Comparison of ENCODE assay signal across 12 cellular contexts in the genomic region with DNA sequence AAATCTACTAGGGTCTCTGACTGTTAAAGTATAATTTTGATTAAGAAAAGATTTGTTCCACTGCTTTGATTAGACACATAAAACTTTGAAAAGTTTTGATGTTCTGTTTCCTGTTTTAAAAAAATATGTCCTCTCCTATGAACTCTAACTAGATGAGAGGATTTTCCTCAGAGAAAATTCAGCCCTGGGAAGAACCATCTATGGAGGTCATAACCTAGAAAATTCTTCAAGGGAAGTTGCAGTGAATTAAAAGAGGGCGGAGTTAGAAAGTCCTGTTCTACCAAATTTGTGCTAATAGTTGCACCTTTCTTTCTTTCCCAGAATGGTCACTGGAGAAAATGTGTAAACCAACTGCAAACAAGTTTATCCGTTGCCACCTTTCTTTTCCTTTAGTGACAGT. TPM values are rescaled to one million over a fixed set of nuclear protein-coding genes. Genes with fewer than 3 reads are reported as not detected.
A peak's percentile ranks its signal among the peaks of the same experiment; 100 is the strongest.
DNase-seq lines count a peak whose midpoint lies in the region; ATAC-seq and TF ChIP-seq lines count a peak whose summit lies in the region.
"Had no signal": no experiment of that assay in that cellular context is flagged by ENCODE, and none has a peak within 500 bp of the region (broad histone marks: within the 10 kb centered on the region; RNA-seq: fewer than 3 reads in every experiment).

No MANE protein-coding gene starts in this region.

- H3K4me1 ChIP-seq in SJSA1 (replicated peaks) = peaks cover 46% of the 10 kb centered on the region
- peaks cover 21% of the 10 kb centered on the region for H3K4me1 ChIP-seq in BE2C

- no peak for DNase-seq in activated T-cell treated with anti-CD3 and anti-CD28 coated beads, Interleukin-2, amount 50 U/mL, for 72 hours
- no peak for DNase-seq in activated T-cell treated with anti-CD3 and anti-CD28 coated beads, Interleukin-2, amount 50 U/mL, for 1 hour
- DNase-seq in SJSA1 (ENCODE audit: low read depth in 1 of 2, low spot score in 2 of 2) (no peak), fibroblast of villous mesenchyme (ENCODE audit: low read depth) (peak; percentile 56), MV-4-11 (lab: John Stamatoyannopoulos, UW) (no peak), BE2C (no peak)
- no peak for DNase-seq in stimulated activated effector memory CD8-positive, alpha-beta T cell treated with anti-CD3 and anti-CD28 coated beads, Interleukin-12 subunit alpha, Interleukin-12 subunit beta, amount 100 ng/mL, for 72 hours (ENCODE audit: low spot score in 2 of 2)
- DNase-seq: cortex of kidney, lower lobe of right lung had no signal

- H3K9me3 ChIP-seq in SJSA1 (replicated peaks) = no peaks in the 10 kb centered on the region
- H3K9me3 ChIP-seq in BE2C = no peaks in the 10 kb centered on the region
- H3K9me3 ChIP-seq: lower lobe of right lung had no signal

- H3K4me3 ChIP-seq in SJSA1 (no peak overlapping the region), fibroblast of villous mesenchyme (ENCODE audit: low read depth, low read length) (no peak overlapping the region), BE2C (ENCODE audit: low read depth, low read length) (no peak overlapping the region)
- H3K4me3 ChIP-seq: lower lobe of right lung had no signal

- H3K9me3 Mint-ChIP-seq in activated T-cell treated with anti-CD3 and anti-CD28 coated beads, Interleukin-2, amount 50 U/mL, for 72 hours = no peaks in the 10 kb centered on the region
- H3K9me3 Mint-ChIP-seq in stimulated activated effector memory CD8-positive, alpha-beta T cell treated with anti-CD3 and anti-CD28 coated beads, Interleukin-12 subunit alpha, Interleukin-12 subunit beta, amount 100 ng/mL, for 72 hours = no peaks in the 10 kb centered on the region
- H3K9me3 Mint-ChIP-seq: type B pancreatic cell had no signal

- peaks cover 78% of the 10 kb centered on the region for H3K4me1 Mint-ChIP-seq in activated T-cell treated with anti-CD3 and anti-CD28 coated beads, Interleukin-2, amount 50 U/mL, for 72 hours (ENCODE audit: low read depth)
- peaks cover 63% of the 10 kb centered on the region for H3K4me1 Mint-ChIP-seq in stimulated activated effector memory CD8-positive, alpha-beta T cell treated with anti-CD3 and anti-CD28 coated beads, Interleukin-12 subunit alpha, Interleukin-12 subunit beta, amount 100 ng/mL, for 72 hours

- H3K27me3 Mint-ChIP-seq in activated T-cell treated with anti-CD3 and anti-CD28 coated beads, Interleukin-2, amount 50 U/mL, for 72 hours (ENCODE audit: low read depth) = no peaks in the 10 kb centered on the region
- H3K27me3 Mint-ChIP-seq: type B pancreatic cell had no signal

- peak overlapping the region; percentile 95 for H3K27ac Mint-ChIP-seq in activated T-cell treated with anti-CD3 and anti-CD28 coated beads, Interleukin-2, amount 50 U/mL, for 72 hours
- H3K27ac Mint-ChIP-seq in stimulated activated effector memory CD8-positive, alpha-beta T cell treated with anti-CD3 and anti-CD28 coated beads, Interleukin-12 subunit alpha, Interleukin-12 subunit beta, amount 100 ng/mL, for 72 hours = peak overlapping the region; percentile 81
- H3K27ac Mint-ChIP-seq: type B pancreatic cell had no signal

- H3K27me3 ChIP-seq in SJSA1 (replicated peaks) (no peaks in the 10 kb centered on the region), BE2C (no peaks in the 10 kb centered on the region)

- ATAC-seq in activated T-cell treated with anti-CD3 and anti-CD28 coated beads, Interleukin-2, amount 50 U/mL, for 72 hours (replicated peaks in 1 of 2) = no peak
- no peak for ATAC-seq in stimulated activated effector memory CD8-positive, alpha-beta T cell treated with anti-CD3 and anti-CD28 coated beads, Interleukin-12 subunit alpha, Interleukin-12 subunit beta, amount 100 ng/mL, for 72 hours
- ATAC-seq in GM18498 (IDR thresholded peaks at IDR 0.05; ENCODE audit: unreplicated experiment) = no peak
- ATAC-seq: lower lobe of right lung had no signal

- TF ChIP-seq CTCF in fibroblast of villous mesenchyme (IDR thresholded peaks at IDR 0.05; ENCODE audit: insufficient read depth, low read depth, low read length) = no peak
- TF ChIP-seq CTCF in BE2C (IDR thresholded peaks at IDR 0.05; ENCODE audit: low read depth, low read length) = no peak

- peak overlapping the region; percentile 9; the same call in 1 of the 2 replicates for H3K27ac ChIP-seq in SJSA1
- H3K27ac ChIP-seq: KMS-11, lower lobe of right lung had no signal

- no peaks in the 10 kb centered on the region for H3K36me3 Mint-ChIP-seq in activated T-cell treated with anti-CD3 and anti-CD28 coated beads, Interleukin-2, amount 50 U/mL, for 72 hours (ENCODE audit: insufficient read depth in 2 of 2)
- peaks cover 9% of the 10 kb centered on the region for H3K36me3 Mint-ChIP-seq in stimulated activated effector memory CD8-positive, alpha-beta T cell treated with anti-CD3 and anti-CD28 coated beads, Interleukin-12 subunit alpha, Interleukin-12 subunit beta, amount 100 ng/mL, for 72 hours

- peak overlapping the region; percentile 56 to 84 for H3K4me3 Mint-ChIP-seq in activated T-cell treated with anti-CD3 and anti-CD28 coated beads, Interleukin-2, amount 50 U/mL, for 72 hours
- peak overlapping the region; percentile 33 for H3K4me3 Mint-ChIP-seq in stimulated activated effector memory CD8-positive, alpha-beta T cell treated with anti-CD3 and anti-CD28 coated beads, Interleukin-12 subunit alpha, Interleukin-12 subunit beta, amount 100 ng/mL, for 72 hours
- H3K4me3 Mint-ChIP-seq: type B pancreatic cell had no signal

- H3K36me3 ChIP-seq in SJSA1 (no peaks in the 10 kb centered on the region), BE2C (no peaks in the 10 kb centered on the region)
- H3K36me3 ChIP-seq: lower lobe of right lung had no signal

RNA-seq across cellular contexts. Expression of a gene that starts 27.7 kb away (rescaled TPM):
- total RNA-seq in activated T-cell treated with anti-CD3 and anti-CD28 coated beads, Interleukin-2, amount 50 U/mL, for 72 hours = 10 to 100 TPM; 46.5 to 74.2 TPM
- 7.5 and 12.1 TPM in 2 replicates for total RNA-seq in SJSA1 (2014; rRNA removed; shearing (Covaris generic))
- 34.5 and 73.8 TPM in 2 replicates for total RNA-seq in fibroblast of villous mesenchyme
- 36.3 TPM for polyA plus RNA-seq in BE2C (2012; ENCODE audit: insufficient read depth, insufficient read length, low read depth)
